8 cellular contexts compared by ENCODE assay signal in genomic region chr5:108380531-108381021, GRCh38. TPM values are rescaled to one million over a fixed set of nuclear protein-coding genes. Genes with fewer than 3 reads are reported as not detected.
DNase-seq lines count a peak whose midpoint lies in the region; ATAC-seq and TF ChIP-seq lines count a peak whose summit lies in the region.

No MANE protein-coding gene starts in this region.

- in situ Hi-C loops in Caki2 (cut with HindIII; ENCODE audit: low pct_unique_long_range_greater_than_20kb, low sequenced_read_pairs): no loop called here

- H3K4me3 ChIP-seq in body of pancreas: peak overlapping the region; percentile 15 to 64

- no peaks in the 10 kb centered on the region for H3K27me3 ChIP-seq in body of pancreas

- TF ChIP-seq POLR2A in body of pancreas (IDR thresholded peaks at IDR 0.05): no peak

- peak overlapping the region; percentile 80 for H3K27ac Mint-ChIP-seq in T-helper 17 cell

- peak overlapping the region; percentile 94 to 99 (median 98) for H3K27ac ChIP-seq in body of pancreas

- H3K9me3 ChIP-seq in T-helper 17 cell (ENCODE audit: control insufficient read depth, low read length, poor library complexity, severe bottlenecking) (no peaks in the 10 kb centered on the region), body of pancreas (no peaks in the 10 kb centered on the region)

- no peak for TF ChIP-seq CTCF in body of pancreas (IDR thresholded peaks at IDR 0.05)

- H3K4me1 ChIP-seq in body of pancreas: peaks cover 30% of the 10 kb centered on the region

- H3K27me3 Mint-ChIP-seq in T-helper 17 cell: no peaks in the 10 kb centered on the region

- ATAC-seq in GM19397 (IDR thresholded peaks at IDR 0.05; ENCODE audit: unreplicated experiment): peak; percentile 28
- peak; percentile 21 for ATAC-seq in HG03520 (IDR thresholded peaks at IDR 0.05; ENCODE audit: unreplicated experiment)
- no peak for ATAC-seq in T-helper 17 cell
- ATAC-seq in body of pancreas: no peak

- DNase-seq in Caki2 (ENCODE audit: low read depth) (peak; percentile 30), T-helper 17 cell (peak; percentile 17 to 55 (median 50)), body of pancreas (peak; percentile 33 to 42 (median 36)), iPS-NIHi7 (ENCODE audit: extremely low spot score) (peak; percentile 60), NCI-H1694 treated with DMSO at 0.1 percent for 48 hours (lab: John Stamatoyannopoulos, UW) (no peak)
- peak; percentile 15 to 43 (median 19) for DNase-seq in stimulated activated CD4-positive, alpha-beta T cell treated with anti-CD3 and anti-CD28 coated beads, Interleukin-12 subunit alpha, Interleukin-12 subunit beta, amount 100 ng/mL, for 48 hours (ENCODE audit: low read depth in 2 of 3, low spot score in 1 of 3)

- H3K36me3 ChIP-seq in body of pancreas (replicated peaks in 1 of 2; ENCODE audit: insufficient read depth in 1 of 2, low read depth in 2 of 2): no peaks in the 10 kb centered on the region

- intact Hi-C loops in body of pancreas (cut with DNase I): no loop called here

- peaks cover 23% of the 10 kb centered on the region for H3K4me1 Mint-ChIP-seq in T-helper 17 cell

- WGBS in body of pancreas, 2 donors: 0% methylated on average over 6 to 31 of the region's 43 CpGs

- H3K4me3 Mint-ChIP-seq in T-helper 17 cell: peak overlapping the region; percentile 98

- H3K36me3 Mint-ChIP-seq in T-helper 17 cell (ENCODE audit: low read depth): peaks cover 2% of the 10 kb centered on the region

RNA-seq across cellular contexts. Expression of gene FBXL17, which starts 1.3 kb away (rescaled TPM):
- total RNA-seq in Caki2 (2014; rRNA removed; shearing (Covaris generic); ENCODE audit: low replicate concordance): 4.8 and 4.9 TPM in 2 replicates
- total RNA-seq in T-helper 17 cell (10 to 100 TPM; 22.6 to 26.8 TPM), body of pancreas (10 to 100 TPM in 1 of 2 donors, 1 to 10 TPM in 1; 5.3 to 13.5 TPM)

Comparison
In these comparisons a context has a peak if more than half of its experiments do, and no peak if none do; other contexts are left out.
1. ATAC-seq: peak in GM19397 (single experiment) and HG03520 (single experiment); none in T-helper 17 cell (single experiment) and body of pancreas (single experiment).